In genomic region chr6:27839303-27840081, GRCh38 we compare ENCODE assay signal across 8 cellular contexts.
DNase-seq lines count a peak whose midpoint lies in the region; ATAC-seq, FAIRE-seq and TF ChIP-seq lines count a peak whose summit lies in the region.

No MANE protein-coding gene starts in this region.

- ATAC-seq in HG03045 (IDR thresholded peaks at IDR 0.05; ENCODE audit: unreplicated experiment) (no peak), GM18519 (IDR thresholded peaks at IDR 0.05; ENCODE audit: low FRiP score, unreplicated experiment) (no peak), HG02798 (IDR thresholded peaks at IDR 0.05; ENCODE audit: poor library complexity, unreplicated experiment) (no peak)

- H3K27ac ChIP-seq in colonic mucosa (peak overlapping the region; percentile 96), mesodermal cell (ENCODE audit: low read depth, low read length, severe bottlenecking) (peak overlapping the region; percentile 99)

- DNase-seq in AG10803 (ENCODE audit: low read depth) (peak; percentile 72), GM12891 (ENCODE audit: insufficient read length, low spot score) (no peak), NT2/D1 (ENCODE audit: low read depth, low spot score) (no peak), colonic mucosa (peak; percentile 79)

- no peaks in the 10 kb centered on the region for H3K4me1 ChIP-seq in NT2/D1 (ENCODE audit: insufficient read depth, insufficient read length)
- no peaks in the 10 kb centered on the region for H3K4me1 ChIP-seq in colonic mucosa
- H3K4me1 ChIP-seq in mesodermal cell (ENCODE audit: control insufficient read depth, insufficient read depth, low read length, poor library complexity, severe bottlenecking) = no peaks in the 10 kb centered on the region

- no peaks in the 10 kb centered on the region for H3K9me3 ChIP-seq in NT2/D1 (ENCODE audit: insufficient read depth, low read length)
- no peaks in the 10 kb centered on the region for H3K9me3 ChIP-seq in colonic mucosa
- no peaks in the 10 kb centered on the region for H3K9me3 ChIP-seq in mesodermal cell (ENCODE audit: control insufficient read depth, low read length)

- intact Hi-C loops in colonic mucosa (cut with DNase I) = no loop called here

- 1 to 2% methylated on average over 15 to 16 of the region's 21 CpGs for WGBS in mesodermal cell (ENCODE audit: insufficient coverage in 2 of 2), 2 experiments

- H3K36me3 ChIP-seq in NT2/D1 (ENCODE audit: insufficient read depth, insufficient read length, low read length) (no peaks in the 10 kb centered on the region), colonic mucosa (no peaks in the 10 kb centered on the region), mesodermal cell (ENCODE audit: control insufficient read depth, insufficient read depth, low read length) (no peaks in the 10 kb centered on the region)

- H3K4me3 ChIP-seq in AG10803 (ENCODE audit: low read length) (peak overlapping the region; percentile 87), NT2/D1 (ENCODE audit: insufficient read length, low read depth) (peak overlapping the region; percentile 74), colonic mucosa (peak overlapping the region; percentile 51), mesodermal cell (ENCODE audit: extremely low read depth, insufficient read depth, low read length, poor library complexity, severe bottlenecking) (peak overlapping the region; percentile 76)

- H3K9ac ChIP-seq in NT2/D1 (ENCODE audit: insufficient read length, low read depth) (peak overlapping the region; percentile 89), colonic mucosa (ENCODE audit: low read depth in 2 of 2, low read length in 2 of 2) (peak overlapping the region; percentile 78 to 90)

- no peak for TF ChIP-seq CTCF in AG10803 (conservative IDR thresholded peaks at IDR 0.05; ENCODE audit: low read length)
- TF ChIP-seq CTCF in colonic mucosa (IDR thresholded peaks at IDR 0.05) = no peak

- peak; percentile 64 for FAIRE-seq in GM12891 (lab: Jason Lieb, UNC)

- TF ChIP-seq POLR2A in GM12891 (IDR thresholded peaks at IDR 0.05; ENCODE audit: low read depth, low read length) = 0 out of 2 replicates have a peak, but pooled peaks have one; percentile 30

- H3K27me3 ChIP-seq in NT2/D1 (ENCODE audit: insufficient read depth, insufficient read length) (no peaks in the 10 kb centered on the region), colonic mucosa (no peaks in the 10 kb centered on the region)

TF ChIP-seq in GM12891, 5 proteins besides CTCF, POLR2A, EP300 and RAD21:
- no peak for TF ChIP-seq POU2F2 (IDR thresholded peaks at IDR 0.05; ENCODE audit: low read depth, low read length)
- no peak for TF ChIP-seq SPI1 (IDR thresholded peaks at IDR 0.05; ENCODE audit: low read depth, low read length)
- TF ChIP-seq PAX5 (IDR thresholded peaks at IDR 0.05; ENCODE audit: insufficient read depth, low read length, severe bottlenecking) = no peak
- no peak for TF ChIP-seq TAF1 (IDR thresholded peaks at IDR 0.05; ENCODE audit: low read depth, low read length)
- no peak for TF ChIP-seq POLR2AphosphoS5 (IDR thresholded peaks at IDR 0.05; ENCODE audit: low read depth, low read length)

Comparison
In these comparisons a context has a peak if more than half of its experiments do, and no peak if none do; other contexts are left out.
1. DNase-seq: peak in AG10803 (single experiment) and colonic mucosa (single experiment); none in GM12891 (single experiment) and NT2/D1 (single experiment).
2. Peak in every context shown above with its lines, with median percentiles within 50 percentile points of each other: H3K4me3 ChIP-seq.